Comparison of ENCODE assay signal across 9 cellular contexts in genomic region chr9:75148551-75148950, GRCh38.
DNase-seq lines count a peak whose midpoint lies in the region; ATAC-seq lines count a peak whose summit lies in the region.
"Had no signal": no experiment of that assay in that cellular context is flagged by ENCODE, and none has a peak within 500 bp of the region (broad histone marks: within the 10 kb centered on the region; RNA-seq: fewer than 3 reads in every experiment).

No MANE protein-coding gene starts in this region.

- peaks cover 2% of the 10 kb centered on the region for H3K4me1 ChIP-seq in right cardiac atrium (ENCODE audit: control insufficient read depth, insufficient read depth, low read length)

- intact Hi-C loops in activated CD4-positive, alpha-beta memory T cell treated with anti-CD3 and anti-CD28 coated beads for 36 hours (cut with micrococcal nuclease): loop anchor here (1.0 to 5.0 kb wide), 5 partner anchors 20 to 1996 kb away; partner anchors contain the start of genes ANXA1, C9orf40, CARNMT1 and NMRK1
- intact Hi-C loops in right cardiac atrium (cut with DNase I): no loop called here

- POLR2A ChIA-PET in activated CD4-positive, alpha-beta memory T cell treated with anti-CD3 and anti-CD28 coated beads for 36 hours (lab: Charles Lee): interaction anchor here (0.7 to 3.1 kb wide), 10 partner anchors 14 to 1290 kb away, joined by 3 to 24 read pairs (median 4); partner anchors contain the start of genes C9orf40, CARNMT1, NMRK1 and OSTF1

- H3K9me3 Mint-ChIP-seq in activated naive CD4-positive, alpha-beta T cell treated with anti-CD3 and anti-CD28 coated beads, Interleukin-2, amount 10 ng/mL, durations not matched to agents 7 days and 5 days: peaks cover 20% of the 10 kb centered on the region
- peaks cover 22% of the 10 kb centered on the region for H3K9me3 Mint-ChIP-seq in activated CD4-positive, alpha-beta memory T cell treated with anti-CD3 and anti-CD28 coated beads for 36 hours
- H3K9me3 Mint-ChIP-seq in stimulated activated memory B cell treated with anti-CD40 and anti-IgM and Interleukin-4, amounts not matched to agents 10 μg/mL and 1 μg/mL and 100 μg/mL, for 72 hours: peaks cover 7% of the 10 kb centered on the region

- H3K9me3 ChIP-seq in right cardiac atrium (ENCODE audit: control insufficient read depth, low read length): no peaks in the 10 kb centered on the region

- ATAC-seq in right cardiac atrium (peak; percentile 88 to 93), GM21381 (IDR thresholded peaks at IDR 0.05; ENCODE audit: unreplicated experiment) (no peak)
- ATAC-seq in stimulated activated memory B cell treated with anti-CD40 and anti-IgM and Interleukin-4, amounts not matched to agents 10 μg/mL and 1 μg/mL and 100 μg/mL, for 72 hours: no peak

- H3K27ac Mint-ChIP-seq in activated naive CD4-positive, alpha-beta T cell treated with anti-CD3 and anti-CD28 coated beads, Interleukin-2, amount 10 ng/mL, durations not matched to agents 7 days and 5 days: peak overlapping the region; percentile 98
- peak overlapping the region; percentile 82 for H3K27ac Mint-ChIP-seq in activated CD4-positive, alpha-beta memory T cell treated with anti-CD3 and anti-CD28 coated beads for 36 hours
- no peak overlapping the region for H3K27ac Mint-ChIP-seq in stimulated activated memory B cell treated with anti-CD40 and anti-IgM and Interleukin-4, amounts not matched to agents 10 μg/mL and 1 μg/mL and 100 μg/mL, for 72 hours

- peaks cover 80% of the 10 kb centered on the region for H3K4me1 Mint-ChIP-seq in activated naive CD4-positive, alpha-beta T cell treated with anti-CD3 and anti-CD28 coated beads, Interleukin-2, amount 10 ng/mL, durations not matched to agents 7 days and 5 days
- H3K4me1 Mint-ChIP-seq in activated CD4-positive, alpha-beta memory T cell treated with anti-CD3 and anti-CD28 coated beads for 36 hours (ENCODE audit: low read depth): peaks cover 69% of the 10 kb centered on the region
- H3K4me1 Mint-ChIP-seq in stimulated activated memory B cell treated with anti-CD40 and anti-IgM and Interleukin-4, amounts not matched to agents 10 μg/mL and 1 μg/mL and 100 μg/mL, for 72 hours: peaks cover 12% of the 10 kb centered on the region

- no peak overlapping the region for H3K4me3 ChIP-seq in right cardiac atrium (ENCODE audit: low read length)

- DNase-seq in activated naive CD4-positive, alpha-beta T cell treated with anti-CD3 and anti-CD28 coated beads, Interleukin-2, amount 10 ng/mL, durations not matched to agents 7 days and 5 days: peak; percentile 51
- DNase-seq in activated naive CD4-positive, alpha-beta T cell (lab: John Stamatoyannopoulos, UW): no peak
- DNase-seq in activated CD4-positive, alpha-beta memory T cell treated with anti-CD3 and anti-CD28 coated beads for 36 hours: peak; percentile 41
- DNase-seq in right cardiac atrium (no peak), stromal cell of bone marrow (ENCODE audit: low read depth) (peak; percentile 88), NCI-H2029 treated with DMSO at 0.1 percent for 48 hours (lab: John Stamatoyannopoulos, UW) (no peak)

- H3K27me3 ChIP-seq in right cardiac atrium (ENCODE audit: control insufficient read depth, insufficient read depth): no peaks in the 10 kb centered on the region

- WGBS in right cardiac atrium: 19% methylated on average over 1 of the region's 1 CpG

- CTCF ChIA-PET in activated naive CD4-positive, alpha-beta T cell treated with anti-CD3 and anti-CD28 coated beads, Interleukin-2, amount 10 ng/mL, durations not matched to agents 7 days and 5 days (lab: Charles Lee): interaction anchor here (0.7 to 0.8 kb wide), 2 partner anchors 10 to 77 kb away, joined by 3 read pairs; no protein-coding TSS in a partner anchor
- CTCF ChIA-PET in activated CD4-positive, alpha-beta memory T cell treated with anti-CD3 and anti-CD28 coated beads for 36 hours (lab: Charles Lee): interaction anchor here (0.7 to 3.3 kb wide), 6 partner anchors 17 to 61 kb away, joined by 3 to 12 read pairs (median 4); partner anchors contain the start of genes NMRK1 and OSTF1

- H3K4me3 Mint-ChIP-seq in activated naive CD4-positive, alpha-beta T cell treated with anti-CD3 and anti-CD28 coated beads, Interleukin-2, amount 10 ng/mL, durations not matched to agents 7 days and 5 days: peak overlapping the region; percentile 12
- no peak overlapping the region for H3K4me3 Mint-ChIP-seq in activated CD4-positive, alpha-beta memory T cell treated with anti-CD3 and anti-CD28 coated beads for 36 hours
- no peak overlapping the region for H3K4me3 Mint-ChIP-seq in stimulated activated memory B cell treated with anti-CD40 and anti-IgM and Interleukin-4, amounts not matched to agents 10 μg/mL and 1 μg/mL and 100 μg/mL, for 72 hours

- peaks cover 66% of the 10 kb centered on the region for H3K36me3 Mint-ChIP-seq in activated naive CD4-positive, alpha-beta T cell treated with anti-CD3 and anti-CD28 coated beads, Interleukin-2, amount 10 ng/mL, durations not matched to agents 7 days and 5 days
- peaks cover 43% of the 10 kb centered on the region for H3K36me3 Mint-ChIP-seq in activated CD4-positive, alpha-beta memory T cell treated with anti-CD3 and anti-CD28 coated beads for 36 hours
- peaks cover 38% of the 10 kb centered on the region for H3K36me3 Mint-ChIP-seq in stimulated activated memory B cell treated with anti-CD40 and anti-IgM and Interleukin-4, amounts not matched to agents 10 μg/mL and 1 μg/mL and 100 μg/mL, for 72 hours

- H3K27ac ChIP-seq in right cardiac atrium (ENCODE audit: low read length): no peak overlapping the region
- H3K27ac ChIP-seq: C4-2B had no signal

- H3K27me3 Mint-ChIP-seq in activated naive CD4-positive, alpha-beta T cell treated with anti-CD3 and anti-CD28 coated beads, Interleukin-2, amount 10 ng/mL, durations not matched to agents 7 days and 5 days: no peaks in the 10 kb centered on the region
- H3K27me3 Mint-ChIP-seq in activated CD4-positive, alpha-beta memory T cell treated with anti-CD3 and anti-CD28 coated beads for 36 hours: no peaks in the 10 kb centered on the region
- H3K27me3 Mint-ChIP-seq in stimulated activated memory B cell treated with anti-CD40 and anti-IgM and Interleukin-4, amounts not matched to agents 10 μg/mL and 1 μg/mL and 100 μg/mL, for 72 hours: no peaks in the 10 kb centered on the region

Comparison
In these comparisons a context has a peak if more than half of its experiments do, and no peak if none do; other contexts are left out.
1. DNase-seq: peak in activated naive CD4-positive, alpha-beta T cell treated with anti-CD3 and anti-CD28 coated beads, Interleukin-2, amount 10 ng/mL, durations not matched to agents 7 days and 5 days (single experiment), activated CD4-positive, alpha-beta memory T cell treated with anti-CD3 and anti-CD28 coated beads for 36 hours (single experiment) and stromal cell of bone marrow (single experiment); none in activated naive CD4-positive, alpha-beta T cell (0 of 4), right cardiac atrium (0 of 3) and NCI-H2029 treated with DMSO at 0.1 percent for 48 hours (single experiment).
2. ATAC-seq: peak in right cardiac atrium (2 of 2); none in GM21381 (single experiment) and stimulated activated memory B cell treated with anti-CD40 and anti-IgM and Interleukin-4, amounts not matched to agents 10 μg/mL and 1 μg/mL and 100 μg/mL, for 72 hours (single experiment).